In genomic region chr7:40253444-40253843, GRCh38 we compare ENCODE assay signal across 7 cellular contexts.
DNase-seq lines count a peak whose midpoint lies in the region; ATAC-seq, FAIRE-seq and TF ChIP-seq lines count a peak whose summit lies in the region.
"Not testable (repeated sequence)": the region's sequence is repeated elsewhere in the genome, so short reads cannot be mapped to it uniquely, and the experiment has no call there.

No MANE protein-coding gene starts in this region.

- not testable (repeated sequence) for H3K9me3 ChIP-seq in DND-41 (ENCODE audit: insufficient read depth, low read length, severe bottlenecking); PC-9 (ENCODE audit: insufficient read depth, low read depth); endodermal cell (ENCODE audit: control insufficient read depth, low read length); HepG2 (ENCODE audit: low read length)

- not testable (repeated sequence) for H3K27me3 Mint-ChIP-seq in endodermal cell (ENCODE audit: insufficient read depth)

- not testable (repeated sequence) for TF ChIP-seq RAD21 in HepG2 (CRISPR knock-in tag; IDR thresholded peaks at IDR 0.05)

- H3K9me3 Mint-ChIP-seq in endodermal cell, result not testable (repeated sequence)

- not testable (repeated sequence) for H2AFZ ChIP-seq in DND-41 (ENCODE audit: low read depth, low read length); PC-9; HepG2 (ENCODE audit: low read length)

- TF ChIP-seq CTCF in DND-41 (IDR thresholded peaks at IDR 0.05; ENCODE audit: borderline replicate concordance, extremely low read depth, low read length, poor library complexity, severe bottlenecking), result peak; percentile 19
- TF ChIP-seq CTCF in HFF-Myc (IDR thresholded peaks at IDR 0.05; ENCODE audit: low read depth, low read length, missing control alignments), result peak; percentile 21
- TF ChIP-seq CTCF in PC-9 (conservative IDR thresholded peaks at IDR 0.05), result peak; percentile 40
- peak; percentile 5 for TF ChIP-seq CTCF in astrocyte of the spinal cord (IDR thresholded peaks at IDR 0.05; ENCODE audit: low read depth, low read length)
- TF ChIP-seq CTCF in endodermal cell (conservative IDR thresholded peaks at IDR 0.05), result peak; percentile 67
- not testable (repeated sequence) for TF ChIP-seq CTCF in HepG2 (CRISPR knock-in tag; IDR thresholded peaks at IDR 0.05)
- peak; percentile 20 for TF ChIP-seq CTCF in retinal pigment epithelial cell (conservative IDR thresholded peaks at IDR 0.05; ENCODE audit: low read depth, low read length)

- not testable (repeated sequence) for H3F3A ChIP-seq in PC-9 (ENCODE audit: insufficient read depth, low read depth)

- H3K27me3 ChIP-seq in DND-41 (ENCODE audit: insufficient read depth, low read length, poor library complexity); PC-9 (ENCODE audit: insufficient read depth, low read depth); endodermal cell (ENCODE audit: control insufficient read depth, insufficient read depth, low read length, poor library complexity, severe bottlenecking); HepG2 (ENCODE audit: control insufficient read depth in 1 of 2, insufficient read depth in 2 of 2, low read length in 2 of 2): not testable (repeated sequence)

- ATAC-seq in DND-41 (ENCODE audit: insufficient read depth, low read depth), result not testable (repeated sequence)
- ATAC-seq in HepG2, result peak; percentile 58; the same call in 2 of the 3 replicates

- in situ Hi-C loops in astrocyte of the spinal cord (cut with HindIII; ENCODE audit: low sequenced_read_pairs); HepG2 (cut with HindIII; ENCODE audit: extremely low pct_ligation_motif_present, low pct_unique_long_range_greater_than_20kb): not testable (repeated sequence)

- BruUV-seq in PC-9 (replicated peaks; lab: Mats Ljungman, UMichigan); HepG2 (replicated peaks; lab: Mats Ljungman, UMichigan): not testable (repeated sequence)

- POLR2A ChIA-PET in PC-9 (lab: Charles Lee; ENCODE audit: unreplicated experiment); HepG2 (lab: Yijun Ruan, JAX): not testable (repeated sequence)

- H3K4me1 Mint-ChIP-seq in endodermal cell, result not testable (repeated sequence)

- not testable (repeated sequence) for TF ChIP-seq EP300 in HepG2 (IDR thresholded peaks at IDR 0.05; ENCODE audit: low read depth in 2 of 2, low read length in 2 of 2); HepG2 (CRISPR knock-in tag; IDR thresholded peaks at IDR 0.05; ENCODE audit: borderline replicate concordance)

- H3K9ac ChIP-seq in DND-41 (ENCODE audit: low read depth, low read length); endodermal cell (ENCODE audit: extremely low read depth, low read length, poor library complexity, severe bottlenecking); HepG2 (ENCODE audit: insufficient read depth, low read depth, low read length): not testable (repeated sequence)

- H3K79me2 ChIP-seq in DND-41 (ENCODE audit: insufficient read depth, low read length); PC-9 (ENCODE audit: low read depth); HepG2 (ENCODE audit: insufficient read depth, low read length): not testable (repeated sequence)

- not testable (repeated sequence) for H3K4me3 ChIP-seq in DND-41 (ENCODE audit: low read depth in 1 of 2, low read length in 2 of 2); HFF-Myc (replicated peaks; ENCODE audit: low read depth, low read length); PC-9; astrocyte of the spinal cord (ENCODE audit: low read depth, low read length); endodermal cell (ENCODE audit: low read length); HepG2 (replicated peaks in 1 of 3; ENCODE audit: insufficient read depth in 1 of 3, low read depth in 2 of 3, low read length in 3 of 3); retinal pigment epithelial cell (ENCODE audit: low read length)

- H4K20me1 ChIP-seq in DND-41 (ENCODE audit: insufficient read depth, low read length); PC-9 (ENCODE audit: insufficient read depth); HepG2 (ENCODE audit: insufficient read depth, low read length): not testable (repeated sequence)

- not testable (repeated sequence) for H3K4me2 ChIP-seq in DND-41 (ENCODE audit: insufficient read depth, low read length); PC-9; HepG2 (ENCODE audit: low read depth, low read length)

- not testable (repeated sequence) for H3K4me3 Mint-ChIP-seq in endodermal cell

- FAIRE-seq in HepG2 (lab: Jason Lieb, UNC), result not testable (repeated sequence)

- CTCF ChIA-PET in PC-9 (lab: Charles Lee); HepG2 (lab: Yijun Ruan, JAX; ENCODE audit: low intra/inter-chr PET ratio, low total read pairs): not testable (repeated sequence)

- H3K27ac ChIP-seq in DND-41 (ENCODE audit: low read length); PC-9; endodermal cell (ENCODE audit: low read depth, low read length); HepG2 (ENCODE audit: extremely low read length, insufficient read depth, low read length): not testable (repeated sequence)

- not testable (repeated sequence) for H3K4me1 ChIP-seq in DND-41 (ENCODE audit: insufficient read depth, low read length); PC-9 (replicated peaks; ENCODE audit: insufficient read depth); endodermal cell (ENCODE audit: control insufficient read depth, insufficient read depth, low read length); HepG2 (ENCODE audit: insufficient read depth, low read length)

- intact Hi-C loops in PC-9 (cut with micrococcal nuclease; ENCODE audit: unreplicated experiment); HepG2 (cut with micrococcal nuclease; ENCODE audit: unreplicated experiment): not testable (repeated sequence)

- not testable (repeated sequence) for DNase-seq in DND-41; HFF-Myc (ENCODE audit: extremely low read depth, low read depth); PC-9; astrocyte of the spinal cord (ENCODE audit: low read depth, low spot score); endodermal cell; HepG2 (ENCODE audit: low spot score); retinal pigment epithelial cell (ENCODE audit: low read depth)

- TF ChIP-seq POLR2A in HepG2 (IDR thresholded peaks at IDR 0.05; ENCODE audit: insufficient read depth in 1 of 2, low read depth in 2 of 2, low read length in 2 of 2), result not testable (repeated sequence)

- H3K9me2 ChIP-seq in PC-9 (ENCODE audit: insufficient read depth), result not testable (repeated sequence)

- H3K27ac Mint-ChIP-seq in endodermal cell, result not testable (repeated sequence)

- not testable (repeated sequence) for H3K36me3 Mint-ChIP-seq in endodermal cell (ENCODE audit: low read depth)

- H3K36me3 ChIP-seq in DND-41 (ENCODE audit: insufficient read depth, low read length); PC-9 (ENCODE audit: low read depth); endodermal cell (ENCODE audit: control insufficient read depth, insufficient read depth, low read length); HepG2 (replicated peaks in 1 of 2; ENCODE audit: control insufficient read depth in 1 of 2, insufficient read depth in 2 of 2, low read length in 2 of 2): not testable (repeated sequence)

- 95 to 96% methylated on average over 6 to 11 of the region's 11 CpGs for WGBS in endodermal cell (ENCODE audit: insufficient coverage in 1 of 2, insufficient read length in 1 of 2), 2 experiments
- WGBS in HepG2 (ENCODE audit: low lambda C conversion rate), result 93% methylated on average over 11 of the region's 11 CpGs
